In the genomic region with DNA sequence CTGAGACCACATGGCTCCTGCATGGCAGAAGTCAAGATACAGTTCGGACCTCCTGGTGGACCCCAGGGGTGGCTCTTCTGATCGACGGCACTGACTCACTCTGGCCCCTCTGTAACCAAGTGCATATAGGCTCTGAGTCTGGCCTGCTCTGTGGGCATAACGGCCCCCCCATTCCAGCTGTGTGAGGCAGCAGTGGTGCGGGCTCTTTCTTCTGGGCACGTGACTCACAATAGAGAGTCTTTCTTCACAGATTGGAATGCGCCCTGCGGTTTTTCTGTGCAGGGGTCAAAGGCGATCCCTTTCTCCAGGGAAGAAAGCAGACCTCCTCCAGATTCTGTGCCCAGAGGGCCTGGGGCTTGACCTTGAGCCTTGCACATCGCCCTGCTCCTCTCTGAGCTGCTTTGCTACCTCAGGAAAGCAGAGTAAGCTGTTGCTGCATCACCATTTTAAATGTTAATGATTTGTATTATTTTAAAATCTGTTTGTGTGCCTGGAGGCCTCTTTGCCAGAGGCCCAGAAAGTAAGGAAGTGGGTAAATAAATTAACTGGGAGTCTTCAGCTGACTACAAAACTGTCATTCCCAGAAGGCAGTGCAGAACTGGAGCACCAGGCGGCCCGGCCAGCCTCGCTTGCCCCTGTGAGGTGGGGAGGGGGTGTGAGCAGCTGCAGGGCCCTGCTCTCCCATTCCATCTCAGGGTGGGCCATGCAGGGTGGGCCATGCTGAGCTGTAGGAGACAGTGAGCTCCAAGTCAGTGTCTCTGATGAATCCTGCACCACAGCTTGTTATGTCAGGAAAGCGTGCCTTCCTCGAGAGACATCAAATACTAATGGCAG, we compare ENCODE assay signal across 8 cellular contexts.
DNase-seq lines count a peak whose midpoint lies in the region; ATAC-seq, FAIRE-seq and TF ChIP-seq lines count a peak whose summit lies in the region.

No MANE protein-coding gene starts in this region.

- WGBS in upper lobe of left lung, 2 donors = 61% methylated on average over 10 to 15 of the region's 15 CpGs

- peak overlapping the region; percentile 34 for H3K9ac ChIP-seq in astrocyte (ENCODE audit: low read length)
- H3K9ac ChIP-seq in kidney (ENCODE audit: low read length in 2 of 2) = no peak overlapping the region

- no peaks in the 10 kb centered on the region for H3K79me2 ChIP-seq in astrocyte (ENCODE audit: insufficient read depth, low read length)

- ATAC-seq in HG02938 (IDR thresholded peaks at IDR 0.05; ENCODE audit: unreplicated experiment) (peak; percentile 12), upper lobe of left lung (ENCODE audit: low FRiP score in 2 of 2) (peak; percentile 72 to 86)

- H3K9me3 ChIP-seq in astrocyte (ENCODE audit: insufficient read depth, low read depth, low read length) (no peaks in the 10 kb centered on the region), kidney (ENCODE audit: control insufficient read depth in 1 of 2, low read length in 2 of 2) (peaks cover 0 to 3% of the 10 kb centered on the region in 2 donors), upper lobe of left lung (peaks cover 0 to 9% (median 4%) of the 10 kb centered on the region in 4 donors)

- peaks cover 30% of the 10 kb centered on the region for H3K27me3 Mint-ChIP-seq in astrocyte (ENCODE audit: low read depth, unreplicated experiment)

- no peak overlapping the region for H3K4me3 Mint-ChIP-seq in astrocyte (ENCODE audit: unreplicated experiment)

- intact Hi-C loops in kidney (cut with DNase I) = no loop called here

- H4K20me1 ChIP-seq in astrocyte (ENCODE audit: insufficient read depth, low read length) = no peaks in the 10 kb centered on the region

- H3K4me1 ChIP-seq in astrocyte (ENCODE audit: insufficient read depth, low read length) (peaks cover 16% of the 10 kb centered on the region), kidney (ENCODE audit: control insufficient read depth in 1 of 2, insufficient read depth in 1 of 2, low read depth in 1 of 2, low read length in 2 of 2) (peaks cover 3% of the 10 kb centered on the region in 2 donors), upper lobe of left lung (peaks cover 8 to 12% (median 10%) of the 10 kb centered on the region in 4 donors)

- no peak for TF ChIP-seq POLR2A in upper lobe of left lung (IDR thresholded peaks at IDR 0.05)

- TF ChIP-seq CTCF in AG09319 (IDR thresholded peaks at IDR 0.05; ENCODE audit: low read depth, low read length) (no peak), astrocyte (IDR thresholded peaks at IDR 0.05; ENCODE audit: insufficient read depth, low read depth, low read length) (no peak), kidney (IDR thresholded peaks at IDR 0.05; ENCODE audit: borderline replicate concordance, extremely low read depth, insufficient read depth) (no peak), upper lobe of left lung (IDR thresholded peaks at IDR 0.05) (no peak)

- H3K4me3 ChIP-seq in astrocyte (ENCODE audit: insufficient read depth, low read depth, low read length) (no peak overlapping the region), kidney (ENCODE audit: low read length in 2 of 2) (no peak overlapping the region), upper lobe of left lung (no peak overlapping the region)

- H3K4me1 Mint-ChIP-seq in astrocyte (ENCODE audit: low read depth, unreplicated experiment) = peaks cover 38% of the 10 kb centered on the region

- peaks cover 6% of the 10 kb centered on the region for H3K9me3 Mint-ChIP-seq in astrocyte (ENCODE audit: unreplicated experiment)

- H3K36me3 Mint-ChIP-seq in astrocyte (ENCODE audit: low read depth, unreplicated experiment) = peaks cover 11% of the 10 kb centered on the region

- no peak overlapping the region for H2AFZ ChIP-seq in astrocyte (ENCODE audit: low read depth, low read length)

- peak overlapping the region; percentile 85 for H3K27ac Mint-ChIP-seq in astrocyte (ENCODE audit: unreplicated experiment)

- DNase-seq in AG09319 (ENCODE audit: extremely low read depth, low read depth) (peak; percentile 58), astrocyte (ENCODE audit: low read depth) (peak; percentile 69), kidney (peak; percentile 90), upper lobe of left lung (peak; percentile 65 to 69), NCI-H1048 (lab: John Stamatoyannopoulos, UW) (no peak), NCI-H446 (lab: John Stamatoyannopoulos, UW) (no peak), NCI-H82 (lab: John Stamatoyannopoulos, UW) (no peak)

- H3K36me3 ChIP-seq in astrocyte (ENCODE audit: insufficient read depth, low read length) (no peaks in the 10 kb centered on the region), kidney (ENCODE audit: control insufficient read depth in 1 of 2, insufficient read depth in 2 of 2, low read length in 2 of 2) (no peaks in the 10 kb centered on the region), upper lobe of left lung (no peaks in the 10 kb centered on the region)

- no peak for TF ChIP-seq EP300 in upper lobe of left lung (IDR thresholded peaks at IDR 0.05)

- H3K27ac ChIP-seq in astrocyte (ENCODE audit: low read depth, low read length) (peak overlapping the region; percentile 45), kidney (ENCODE audit: low read depth in 2 of 2, low read length in 2 of 2) (no peak overlapping the region), upper lobe of left lung (peak overlapping the region in 2 of 4 donors; percentile 13 to 42)

- H3K4me2 ChIP-seq in astrocyte (ENCODE audit: low read length) = peak overlapping the region; percentile 28

- H3K27me3 ChIP-seq in astrocyte (ENCODE audit: insufficient read depth, low read length) = peaks cover 3% of the 10 kb centered on the region
- no peaks in the 10 kb centered on the region for H3K27me3 ChIP-seq in upper lobe of left lung

- FAIRE-seq in astrocyte (lab: Jason Lieb, UNC) = no peak
- FAIRE-seq in kidney (lab: Jason Lieb, UNC) = no peak

Comparison
In these comparisons a context has a peak if more than half of its experiments do, and no peak if none do; other contexts are left out.
1. DNase-seq: peak in AG09319 (single experiment), astrocyte (single experiment), kidney (single experiment) and upper lobe of left lung (2 of 2); none in NCI-H1048 (single experiment), NCI-H446 (0 of 2) and NCI-H82 (single experiment).